ENCODE assay signal across 12 cellular contexts in genomic region chr11:61042961-61043540, GRCh38. TPM values are rescaled to one million over a fixed set of nuclear protein-coding genes. Genes with fewer than 3 reads are reported as not detected.
A peak's percentile ranks its signal among the peaks of the same experiment; 100 is the strongest.
DNase-seq lines count a peak whose midpoint lies in the region; ATAC-seq and TF ChIP-seq lines count a peak whose summit lies in the region.
"Had no signal": no experiment of that assay in that cellular context is flagged by ENCODE, and none has a peak within 500 bp of the region (broad histone marks: within the 10 kb centered on the region; RNA-seq: fewer than 3 reads in every experiment).

No MANE protein-coding gene starts in this region.

- H3K27ac ChIP-seq in gastroesophageal sphincter: no peak overlapping the region

- TF ChIP-seq CTCF in gastroesophageal sphincter (IDR thresholded peaks at IDR 0.05): no peak

- ATAC-seq in activated naive CD8-positive, alpha-beta T cell treated with anti-CD3 and anti-CD28 coated beads, Interleukin-2, amount 50 U/mL, for 24 hours: no peak
- no peak for ATAC-seq in gastroesophageal sphincter
- no peak for ATAC-seq in GM19467 (IDR thresholded peaks at IDR 0.05; ENCODE audit: unreplicated experiment)

- H3K36me3 Mint-ChIP-seq in activated CD4-positive, alpha-beta T cell treated with anti-CD3 and anti-CD28 coated beads, Interleukin-2, amount 10 ng/mL, durations not matched to agents 24 days and 14 days (ENCODE audit: low read depth): peaks cover 40% of the 10 kb centered on the region
- H3K36me3 Mint-ChIP-seq in activated naive CD8-positive, alpha-beta T cell treated with anti-CD3 and anti-CD28 coated beads, Interleukin-2, amount 50 U/mL, for 24 hours (ENCODE audit: low read depth): peaks cover 29% of the 10 kb centered on the region
- peaks cover 31% of the 10 kb centered on the region for H3K36me3 Mint-ChIP-seq in stimulated activated naive CD8-positive, alpha-beta T cell treated with anti-CD3 and anti-CD28 coated beads, Interleukin-15, Interleukin-2, amounts not matched to agents 100 ng/mL and 50 ng/mL, for 24 hours (ENCODE audit: low read depth)

- H3K9me3 Mint-ChIP-seq in activated CD4-positive, alpha-beta T cell treated with anti-CD3 and anti-CD28 coated beads, Interleukin-2, amount 10 ng/mL, durations not matched to agents 24 days and 14 days: no peaks in the 10 kb centered on the region
- H3K9me3 Mint-ChIP-seq in activated naive CD8-positive, alpha-beta T cell treated with anti-CD3 and anti-CD28 coated beads, Interleukin-2, amount 50 U/mL, for 24 hours: no peaks in the 10 kb centered on the region
- no peaks in the 10 kb centered on the region for H3K9me3 Mint-ChIP-seq in stimulated activated naive CD8-positive, alpha-beta T cell treated with anti-CD3 and anti-CD28 coated beads, Interleukin-15, Interleukin-2, amounts not matched to agents 100 ng/mL and 50 ng/mL, for 24 hours

- H3K27me3 Mint-ChIP-seq in activated CD4-positive, alpha-beta T cell treated with anti-CD3 and anti-CD28 coated beads, Interleukin-2, amount 10 ng/mL, durations not matched to agents 24 days and 14 days: no peaks in the 10 kb centered on the region
- H3K27me3 Mint-ChIP-seq in activated naive CD8-positive, alpha-beta T cell treated with anti-CD3 and anti-CD28 coated beads, Interleukin-2, amount 50 U/mL, for 24 hours: no peaks in the 10 kb centered on the region
- H3K27me3 Mint-ChIP-seq in stimulated activated naive CD8-positive, alpha-beta T cell treated with anti-CD3 and anti-CD28 coated beads, Interleukin-15, Interleukin-2, amounts not matched to agents 100 ng/mL and 50 ng/mL, for 24 hours: no peaks in the 10 kb centered on the region

- H3K9me3 ChIP-seq in gastroesophageal sphincter: no peaks in the 10 kb centered on the region

- H3K36me3 ChIP-seq in gastroesophageal sphincter: no peaks in the 10 kb centered on the region

- no peaks in the 10 kb centered on the region for H3K27me3 ChIP-seq in gastroesophageal sphincter
- H3K27me3 ChIP-seq: dorsolateral prefrontal cortex had no signal

- WGBS in gastroesophageal sphincter (ENCODE audit: low coverage in 1 of 2), 2 donors: 92 to 95% methylated on average over 9 to 14 of the region's 14 CpGs

- peak overlapping the region; percentile 80 for H3K4me3 Mint-ChIP-seq in activated CD4-positive, alpha-beta T cell treated with anti-CD3 and anti-CD28 coated beads, Interleukin-2, amount 10 ng/mL, durations not matched to agents 24 days and 14 days
- H3K4me3 Mint-ChIP-seq in activated naive CD8-positive, alpha-beta T cell treated with anti-CD3 and anti-CD28 coated beads, Interleukin-2, amount 50 U/mL, for 24 hours: peak overlapping the region; percentile 39
- peak overlapping the region; percentile 73 for H3K4me3 Mint-ChIP-seq in stimulated activated naive CD8-positive, alpha-beta T cell treated with anti-CD3 and anti-CD28 coated beads, Interleukin-15, Interleukin-2, amounts not matched to agents 100 ng/mL and 50 ng/mL, for 24 hours

- peaks cover 0 to 27% (median 10%) of the 10 kb centered on the region in 3 donors for H3K4me1 ChIP-seq in gastroesophageal sphincter

- H3K4me1 Mint-ChIP-seq in activated CD4-positive, alpha-beta T cell treated with anti-CD3 and anti-CD28 coated beads, Interleukin-2, amount 10 ng/mL, durations not matched to agents 24 days and 14 days: peaks cover 58% of the 10 kb centered on the region
- H3K4me1 Mint-ChIP-seq in activated naive CD8-positive, alpha-beta T cell treated with anti-CD3 and anti-CD28 coated beads, Interleukin-2, amount 50 U/mL, for 24 hours: peaks cover 58% of the 10 kb centered on the region
- H3K4me1 Mint-ChIP-seq in stimulated activated naive CD8-positive, alpha-beta T cell treated with anti-CD3 and anti-CD28 coated beads, Interleukin-15, Interleukin-2, amounts not matched to agents 100 ng/mL and 50 ng/mL, for 24 hours (ENCODE audit: low read depth): peaks cover 60% of the 10 kb centered on the region

- TF ChIP-seq POLR2A in gastroesophageal sphincter (IDR thresholded peaks at IDR 0.05): no peak

- no peak for TF ChIP-seq EP300 in gastroesophageal sphincter (IDR thresholded peaks at IDR 0.05)

- peak overlapping the region; percentile 98 for H3K27ac Mint-ChIP-seq in activated CD4-positive, alpha-beta T cell treated with anti-CD3 and anti-CD28 coated beads, Interleukin-2, amount 10 ng/mL, durations not matched to agents 24 days and 14 days
- peak overlapping the region; percentile 93 for H3K27ac Mint-ChIP-seq in activated naive CD8-positive, alpha-beta T cell treated with anti-CD3 and anti-CD28 coated beads, Interleukin-2, amount 50 U/mL, for 24 hours
- H3K27ac Mint-ChIP-seq in stimulated activated naive CD8-positive, alpha-beta T cell treated with anti-CD3 and anti-CD28 coated beads, Interleukin-15, Interleukin-2, amounts not matched to agents 100 ng/mL and 50 ng/mL, for 24 hours: peak overlapping the region; percentile 92

- intact Hi-C loops in activated CD4-positive, alpha-beta T cell treated with anti-CD3 and anti-CD28 coated beads, Interleukin-2, amount 10 ng/mL, durations not matched to agents 24 days and 14 days (cut with micrococcal nuclease): loop anchor here (1.0 kb wide), 3 partner anchors 12 to 18 kb away; no protein-coding TSS in a partner anchor

- H3K4me3 ChIP-seq in gastroesophageal sphincter: no peak overlapping the region

- no peak for DNase-seq in activated CD4-positive, alpha-beta T cell treated with anti-CD3 and anti-CD28 coated beads, Interleukin-2, amount 10 ng/mL, durations not matched to agents 24 days and 14 days
- no peak for DNase-seq in activated CD4-positive, alpha-beta T cell treated with anti-CD3 and anti-CD28 coated beads, Interleukin-2, amount 50 U/mL, for 1 hour
- DNase-seq in NCI-H69 (lab: John Stamatoyannopoulos, UW) (peak; percentile 83), SKM-1 (lab: John Stamatoyannopoulos, UW; ENCODE audit: unreplicated experiment) (no peak)
- DNase-seq in activated naive CD8-positive, alpha-beta T cell treated with anti-CD3 and anti-CD28 coated beads, Interleukin-2, amount 50 U/mL, for 24 hours: no peak
- DNase-seq: hippocampal formation, NCI-H524, SW 1271 had no signal

RNA-seq across cellular contexts. Expression of gene CD5, which starts 59.2 kb away (rescaled TPM):
- 368 and 385 TPM in 2 replicates for total RNA-seq in activated CD4-positive, alpha-beta T cell treated with anti-CD3 and anti-CD28 coated beads, Interleukin-2, amount 10 ng/mL, durations not matched to agents 24 days and 14 days
- total RNA-seq in gastroesophageal sphincter: under 1 TPM; 0.31 to 0.62 (median 0.44) TPM

Comparison
In these comparisons a context has a peak if more than half of its experiments do, and no peak if none do; other contexts are left out.
1. RNA of gene CD5, which starts 59.2 kb away (total RNA-seq): 368 to 385 TPM in activated CD4-positive, alpha-beta T cell treated with anti-CD3 and anti-CD28 coated beads, Interleukin-2, amount 10 ng/mL, durations not matched to agents 24 days and 14 days; 0.31 to 0.62 TPM in gastroesophageal sphincter; every median in the first group is over 100 times any median in the second.
2. Peak in every context shown above with its lines, with median percentiles within 50 percentile points of each other: H3K27ac Mint-ChIP-seq and H3K4me3 Mint-ChIP-seq.